Comparison of ENCODE assay signal across 12 cellular contexts in genomic region chr12:113040722-113041168, GRCh38. TPM values are rescaled to one million over a fixed set of nuclear protein-coding genes. Genes with fewer than 3 reads are reported as not detected.
A peak's percentile ranks its signal among the peaks of the same experiment; 100 is the strongest.
DNase-seq lines count a peak whose midpoint lies in the region; ATAC-seq and TF ChIP-seq lines count a peak whose summit lies in the region.
"Had no signal": no experiment of that assay in that cellular context is flagged by ENCODE, and none has a peak within 500 bp of the region (broad histone marks: within the 10 kb centered on the region; RNA-seq: fewer than 3 reads in every experiment).

No MANE protein-coding gene starts in this region.

- H3K27me3 Mint-ChIP-seq in Caco-2 (ENCODE audit: insufficient read depth, unreplicated experiment): peaks cover 5% of the 10 kb centered on the region

- CTCF ChIA-PET in Caco-2 (lab: Charles Lee): no interaction called here

- H3K9me3 Mint-ChIP-seq in Caco-2 (ENCODE audit: unreplicated experiment): no peaks in the 10 kb centered on the region
- H3K9me3 Mint-ChIP-seq: activated naive CD4-positive, alpha-beta T cell treated with anti-CD3 and anti-CD28 coated beads, Interleukin-2, amount 50 U/mL, for 72 hours; memory B cell; stimulated activated effector memory CD8-positive, alpha-beta T cell treated with anti-CD3 and anti-CD28 coated beads, Interleukin-12 subunit alpha, Interleukin-12 subunit beta, amount 100 ng/mL, for 72 hours had no signal

- no peaks in the 10 kb centered on the region for H3K36me3 Mint-ChIP-seq in Caco-2 (ENCODE audit: insufficient read depth, unreplicated experiment)
- H3K36me3 Mint-ChIP-seq: activated naive CD4-positive, alpha-beta T cell treated with anti-CD3 and anti-CD28 coated beads, Interleukin-2, amount 50 U/mL, for 72 hours; stimulated activated effector memory CD8-positive, alpha-beta T cell treated with anti-CD3 and anti-CD28 coated beads, Interleukin-12 subunit alpha, Interleukin-12 subunit beta, amount 100 ng/mL, for 72 hours had no signal

- no peak overlapping the region for H3K4me3 Mint-ChIP-seq in Caco-2 (ENCODE audit: unreplicated experiment)
- H3K4me3 Mint-ChIP-seq: memory B cell; stimulated activated effector memory CD8-positive, alpha-beta T cell treated with anti-CD3 and anti-CD28 coated beads, Interleukin-12 subunit alpha, Interleukin-12 subunit beta, amount 100 ng/mL, for 72 hours had no signal

- POLR2A ChIA-PET in Caco-2 (lab: Charles Lee): no interaction called here

- no peaks in the 10 kb centered on the region for H3K9me3 ChIP-seq in Caco-2
- H3K9me3 ChIP-seq: SJSA1 had no signal

- no peaks in the 10 kb centered on the region for H3K4me1 Mint-ChIP-seq in Caco-2 (ENCODE audit: low read depth, unreplicated experiment)
- H3K4me1 Mint-ChIP-seq: memory B cell; stimulated activated effector memory CD8-positive, alpha-beta T cell treated with anti-CD3 and anti-CD28 coated beads, Interleukin-12 subunit alpha, Interleukin-12 subunit beta, amount 100 ng/mL, for 72 hours had no signal

- no peak overlapping the region for H3K4me3 ChIP-seq in Caco-2 (ENCODE audit: low read depth, low read length)
- H3K4me3 ChIP-seq: SJSA1 had no signal

- H3K27ac Mint-ChIP-seq in Caco-2 (ENCODE audit: unreplicated experiment): no peak overlapping the region
- H3K27ac Mint-ChIP-seq: activated naive CD4-positive, alpha-beta T cell treated with anti-CD3 and anti-CD28 coated beads, Interleukin-2, amount 50 U/mL, for 72 hours; memory B cell; stimulated activated effector memory CD8-positive, alpha-beta T cell treated with anti-CD3 and anti-CD28 coated beads, Interleukin-12 subunit alpha, Interleukin-12 subunit beta, amount 100 ng/mL, for 72 hours had no signal

- peak; percentile 94 for ATAC-seq in foreskin keratinocyte
- no peak for ATAC-seq in GM21619 (IDR thresholded peaks at IDR 0.05; ENCODE audit: unreplicated experiment)
- ATAC-seq in HG02885 (IDR thresholded peaks at IDR 0.05; ENCODE audit: poor library complexity, unreplicated experiment): no peak
- ATAC-seq: stimulated activated effector memory CD8-positive, alpha-beta T cell treated with anti-CD3 and anti-CD28 coated beads, Interleukin-12 subunit alpha, Interleukin-12 subunit beta, amount 100 ng/mL, for 72 hours had no signal

- DNase-seq in ELF-1 (ENCODE audit: low read depth, low spot score) (peak; percentile 36), RPMI7951 (ENCODE audit: low read depth) (peak; percentile 94), foreskin keratinocyte (peak; percentile 90 to 95), pulmonary artery endothelial cell (ENCODE audit: low read depth, low spot score) (peak; percentile 48), Caco-2 (no peak), 8988T (no peak)

- intact Hi-C loops in Caco-2 (cut with micrococcal nuclease; ENCODE audit: unreplicated experiment): no loop called here

- TF ChIP-seq CTCF in foreskin keratinocyte (conservative IDR thresholded peaks at IDR 0.05): no peak
- no peak for TF ChIP-seq CTCF in Caco-2 (IDR thresholded peaks at IDR 0.05; ENCODE audit: insufficient read depth in 1 of 2, low read depth in 1 of 2, low read length in 1 of 2, severe bottlenecking in 1 of 2, unreplicated experiment in 1 of 2)

- no peaks in the 10 kb centered on the region for H3K36me3 ChIP-seq in Caco-2 (ENCODE audit: control insufficient read depth, insufficient read depth, low read length)
- H3K36me3 ChIP-seq: SJSA1 had no signal

- peak overlapping the region; percentile 72 for H3K27ac ChIP-seq in foreskin keratinocyte
- H3K27ac ChIP-seq: SJSA1 had no signal

- H3K27me3 ChIP-seq in foreskin keratinocyte (no peaks in the 10 kb centered on the region), Caco-2 (replicated peaks; ENCODE audit: control insufficient read depth, insufficient read depth, low read length) (no peaks in the 10 kb centered on the region)
- H3K27me3 ChIP-seq: SJSA1 had no signal

- H3K4me1 ChIP-seq in foreskin keratinocyte (peaks cover 19% of the 10 kb centered on the region), Caco-2 (no peaks in the 10 kb centered on the region)
- H3K4me1 ChIP-seq: SJSA1 had no signal

- no TSS peak for BruUV-seq in Caco-2 (replicated peaks; lab: Mats Ljungman, UMichigan)

RNA-seq across cellular contexts. Expression of gene DTX1, which starts 15.8 kb away (rescaled TPM):
- not detected in 2 replicates for total RNA-seq in RPMI7951 (2014; rRNA removed; shearing (Covaris generic))
- total RNA-seq in foreskin keratinocyte (not detected in 2 replicates), pulmonary artery endothelial cell (not detected in 2 replicates), Caco-2 (2022) (not detected in 2 replicates)
- not detected in 2 replicates for polyA plus RNA-seq in foreskin keratinocyte
- total RNA-seq: SJSA1 had no signal

Comparison
In these comparisons a context has a peak if more than half of its experiments do, and no peak if none do; other contexts are left out.
1. DNase-seq: peak in ELF-1 (single experiment), RPMI7951 (single experiment), foreskin keratinocyte (2 of 2) and pulmonary artery endothelial cell (single experiment); none in Caco-2 (0 of 2) and 8988T (single experiment).